ENCODE assay signal across 1 cellular context in genomic region chr20:45037050-45037449, GRCh38.
TF ChIP-seq lines count a peak whose summit lies in the region.

No MANE protein-coding gene starts in this region.

TF ChIP-seq in HEK293, 187 proteins besides CTCF, POLR2A, EP300 and RAD21 (continued from another document):
- no peak for TF ChIP-seq ZNF121 (tag by site-specific recombination; IDR thresholded peaks at IDR 0.05)
- no peak for TF ChIP-seq ZNF610 (tag by site-specific recombination; IDR thresholded peaks at IDR 0.05; ENCODE audit: borderline replicate concordance)
- peak; percentile 18; the same call in 1 of the 2 replicates for TF ChIP-seq KLF16 (tag by site-specific recombination; IDR thresholded peaks at IDR 0.05)
- peak; percentile 53; the same call in 1 of the 2 replicates for TF ChIP-seq ZNF600 (tag by site-specific recombination; IDR thresholded peaks at IDR 0.05)
- TF ChIP-seq MZF1 (tag by site-specific recombination; IDR thresholded peaks at IDR 0.05; ENCODE audit: borderline replicate concordance) = peak; percentile 86
- TF ChIP-seq ZNF398 (tag by site-specific recombination; IDR thresholded peaks at IDR 0.05) = peak; percentile 43
- TF ChIP-seq ZSCAN16 (tag by site-specific recombination; IDR thresholded peaks at IDR 0.05) = no peak
- TF ChIP-seq PRDM10 (tag by site-specific recombination; IDR thresholded peaks at IDR 0.05) = peak; percentile 60
